4 cellular contexts compared by ENCODE assay signal in genomic region chr7:79008786-79009185, GRCh38.
"Had no signal": no experiment of that assay in that cellular context is flagged by ENCODE, and none has a peak within 500 bp of the region (broad histone marks: within the 10 kb centered on the region; RNA-seq: fewer than 3 reads in every experiment).

No MANE protein-coding gene starts in this region.

- H3K4me2 ChIP-seq: GM23338 had no signal

- DNase-seq: H9, HCEC 1CT, IMR-90 had no signal

- H3K4me3 ChIP-seq: GM23338 had no signal

- H2AFZ ChIP-seq: GM23338 had no signal
